In genomic region chr2:172105715-172106124, GRCh38 we compare ENCODE assay signal across 12 cellular contexts. TPM values are rescaled to one million over a fixed set of nuclear protein-coding genes. Genes with fewer than 3 reads are reported as not detected.
DNase-seq lines count a peak whose midpoint lies in the region; ATAC-seq and TF ChIP-seq lines count a peak whose summit lies in the region.
"Had no signal": no experiment of that assay in that cellular context is flagged by ENCODE, and none has a peak within 500 bp of the region (broad histone marks: within the 10 kb centered on the region; RNA-seq: fewer than 3 reads in every experiment).

No MANE protein-coding gene starts in this region.

- peaks cover 35 to 93% (median 73%) of the 10 kb centered on the region in 5 donors for H3K27me3 Mint-ChIP-seq in naive thymus-derived CD8-positive, alpha-beta T cell

- peaks cover 0 to 9% (median 4%) of the 10 kb centered on the region in 3 donors for H3K36me3 Mint-ChIP-seq in naive thymus-derived CD8-positive, alpha-beta T cell

- no peaks in the 10 kb centered on the region for H3K27me3 ChIP-seq in BJ (ENCODE audit: control insufficient read depth, insufficient read depth, low read length)
- H3K27me3 ChIP-seq in HUES48 (ENCODE audit: control insufficient read depth, insufficient read depth, low read length) = peaks cover 98% of the 10 kb centered on the region

- H3K9me3 Mint-ChIP-seq in naive thymus-derived CD8-positive, alpha-beta T cell = peaks cover 0 to 4% (median 0%) of the 10 kb centered on the region in 9 donors
- H3K9me3 Mint-ChIP-seq: activated T-helper 1 cell treated with anti-CD3 and anti-CD28 coated beads, Interleukin-12 subunit alpha, Interleukin-12 subunit beta, Interleukin-2, Interleukin-4 antibody, amounts not matched to agents 30 ng/mL and 10 ng/mL and 1 ng/mL, durations not matched to agents 14 hours and 24 hours and 36 hours had no signal

- no peak overlapping the region for H3K27ac ChIP-seq in HUES48 (ENCODE audit: low read depth, low read length)

- no peak for DNase-seq in BJ (ENCODE audit: low read depth)
- DNase-seq in cardiac fibroblast (ENCODE audit: low read depth in 2 of 2) = no peak
- peak in 2 of 10 donors; percentile 8 to 13 for DNase-seq in naive thymus-derived CD8-positive, alpha-beta T cell
- no peak for DNase-seq in superior temporal gyrus (ENCODE audit: extremely low spot score)
- no peak for DNase-seq in NCI-H2107 treated with DMSO at 0.1 percent for 48 hours (lab: John Stamatoyannopoulos, UW; ENCODE audit: unreplicated experiment)
- DNase-seq: NCI-H69, SW 1271 had no signal

- peak overlapping the region in 7 of 10 donors; percentile 19 to 65 (median 28) for H3K4me3 Mint-ChIP-seq in naive thymus-derived CD8-positive, alpha-beta T cell
- H3K4me3 Mint-ChIP-seq: activated T-helper 1 cell treated with anti-CD3 and anti-CD28 coated beads, Interleukin-12 subunit alpha, Interleukin-12 subunit beta, Interleukin-2, Interleukin-4 antibody, amounts not matched to agents 30 ng/mL and 10 ng/mL and 1 ng/mL, durations not matched to agents 14 hours and 24 hours and 36 hours had no signal

- H3K4me1 Mint-ChIP-seq in naive thymus-derived CD8-positive, alpha-beta T cell = peaks cover 26 to 71% (median 58%) of the 10 kb centered on the region in 4 donors

- H3K9me3 ChIP-seq in HUES48 (ENCODE audit: control insufficient read depth, insufficient read depth, low read length) = no peaks in the 10 kb centered on the region

- H3K27ac Mint-ChIP-seq in naive thymus-derived CD8-positive, alpha-beta T cell = peak overlapping the region in 1 of 10 donors; percentile 44
- H3K27ac Mint-ChIP-seq: activated T-helper 1 cell treated with anti-CD3 and anti-CD28 coated beads, Interleukin-12 subunit alpha, Interleukin-12 subunit beta, Interleukin-2, Interleukin-4 antibody, amounts not matched to agents 30 ng/mL and 10 ng/mL and 1 ng/mL, durations not matched to agents 14 hours and 24 hours and 36 hours had no signal

- peaks cover 37% of the 10 kb centered on the region for H3K4me1 ChIP-seq in HUES48 (ENCODE audit: control insufficient read depth, insufficient read depth, low read length)

- no peaks in the 10 kb centered on the region for H3K36me3 ChIP-seq in BJ (ENCODE audit: control insufficient read depth, insufficient read depth, low read length)
- H3K36me3 ChIP-seq in HUES48 (ENCODE audit: control insufficient read depth, insufficient read depth, low read length) = no peaks in the 10 kb centered on the region

- CTCF ChIA-PET in BJ (lab: Yijun Ruan, JAX) = interaction anchor here (0.8 to 5.1 kb wide), 17 partner anchors 10 to 532 kb away, joined by 3 to 59 read pairs (median 5); partner anchors contain the start of gene HAT1

- H3K9ac ChIP-seq in HUES48 (ENCODE audit: low read depth, low read length) = no peak overlapping the region

- ATAC-seq in naive thymus-derived CD8-positive, alpha-beta T cell = no peak
- ATAC-seq in GM21723 (IDR thresholded peaks at IDR 0.05; ENCODE audit: unreplicated experiment) = no peak
- no peak for ATAC-seq in GM21447 (IDR thresholded peaks at IDR 0.05; ENCODE audit: unreplicated experiment)

- H3K4me3 ChIP-seq in BJ (ENCODE audit: low read depth, low read length) (peak overlapping the region; percentile 48), HUES48 (ENCODE audit: low read depth, low read length) (peak overlapping the region; percentile 54), cardiac fibroblast (replicated peaks in 1 of 2; ENCODE audit: low read depth in 2 of 2, low read length in 2 of 2) (peak overlapping the region; percentile 51 to 57)

- TF ChIP-seq CTCF in BJ (IDR thresholded peaks at IDR 0.05; ENCODE audit: insufficient read depth, low read depth, low read length) = no peak
- TF ChIP-seq CTCF in cardiac fibroblast (IDR thresholded peaks at IDR 0.05; ENCODE audit: low read depth, low read length) = no peak

- POLR2A ChIA-PET in BJ (lab: Charles Lee) = no interaction called here
- POLR2A ChIA-PET in naive thymus-derived CD8-positive, alpha-beta T cell (lab: Charles Lee) = interaction anchor here (1.2 kb wide), 1 partner anchor 17 kb away, joined by 3 read pairs; no protein-coding TSS in a partner anchor

RNA-seq across cellular contexts. Expression of gene DLX2, which starts 3.0 kb away (rescaled TPM):
- 0.16 and 0.20 TPM in 2 replicates for polyA plus RNA-seq in BJ (2011; rRNA removed)
- polyA minus RNA-seq in BJ (2011; rRNA and poly(A)+ RNA removed) = 0.09 and 0.15 TPM in 2 replicates
- total RNA-seq in naive thymus-derived CD8-positive, alpha-beta T cell = not detected
- polyA plus RNA-seq in naive thymus-derived CD8-positive, alpha-beta T cell = not detected
- total RNA-seq: activated T-helper 1 cell treated with anti-CD3 and anti-CD28 coated beads, Interleukin-12 subunit alpha, Interleukin-12 subunit beta, Interleukin-2, Interleukin-4 antibody, amounts not matched to agents 30 ng/mL and 10 ng/mL and 1 ng/mL, durations not matched to agents 14 hours and 24 hours and 36 hours had no signal

RNA-seq across cellular contexts. Expression of gene DLX1, which starts 20.4 kb away (rescaled TPM):
- 1.2 and 1.4 TPM in 2 replicates for polyA plus RNA-seq in BJ (2011; rRNA removed)
- polyA minus RNA-seq in BJ (2011; rRNA and poly(A)+ RNA removed) = 0.81 and 0.98 TPM in 2 replicates
- not detected for total RNA-seq in naive thymus-derived CD8-positive, alpha-beta T cell
- polyA plus RNA-seq in naive thymus-derived CD8-positive, alpha-beta T cell = not detected
- total RNA-seq: activated T-helper 1 cell treated with anti-CD3 and anti-CD28 coated beads, Interleukin-12 subunit alpha, Interleukin-12 subunit beta, Interleukin-2, Interleukin-4 antibody, amounts not matched to agents 30 ng/mL and 10 ng/mL and 1 ng/mL, durations not matched to agents 14 hours and 24 hours and 36 hours; lung microvascular endothelial cell had no signal
